In genomic region chr6:141398954-141399353, GRCh38 we compare ENCODE assay signal across 20 cellular contexts.
"Had no signal": no experiment of that assay in that cellular context is flagged by ENCODE, and none has a peak within 500 bp of the region (broad histone marks: within the 10 kb centered on the region; RNA-seq: fewer than 3 reads in every experiment).

No MANE protein-coding gene starts in this region.

- H3K27me3 ChIP-seq: dorsolateral prefrontal cortex, gastrocnemius medialis, right atrium auricular region, tibial nerve, vagina had no signal

- H3K27ac ChIP-seq: dorsolateral prefrontal cortex, gastrocnemius medialis, left ventricle myocardium inferior, prostate gland, right atrium auricular region, tibial nerve, vagina had no signal

- H3K4me3 ChIP-seq: dorsolateral prefrontal cortex, gastrocnemius medialis, left ventricle myocardium inferior, prostate gland, right atrium auricular region, tibial nerve, vagina had no signal

- H3K9me3 ChIP-seq: gastrocnemius medialis, left ventricle myocardium inferior, prostate gland, right atrium auricular region, tibial nerve, vagina had no signal

- ATAC-seq: activated CD8-positive, alpha-beta T cell treated with anti-CD3 and anti-CD28 coated beads, Interleukin-2, amount 10 ng/mL, durations not matched to agents 7 days and 5 days; gastrocnemius medialis had no signal

- H3K36me3 ChIP-seq: gastrocnemius medialis, left ventricle myocardium inferior, prostate gland, right atrium auricular region, tibial nerve, vagina had no signal

- DNase-seq: activated CD4-positive, alpha-beta T cell treated with anti-CD3 and anti-CD28 coated beads, Interleukin-2, amount 10 ng/mL, durations not matched to agents 24 days and 14 days; activated CD4-positive, CD25-positive, alpha-beta regulatory T cell; activated CD8-positive, alpha-beta T cell treated with anti-CD3 and anti-CD28 coated beads, Interleukin-2, amount 10 ng/mL, durations not matched to agents 7 days and 5 days; activated naive CD4-positive, alpha-beta T cell treated with Interleukin-2 at 50 U/mL for 16 hours; activated naive CD8-positive, alpha-beta T cell treated with anti-CD3 and anti-CD28 coated beads, Interleukin-2, amount 10 ng/mL, durations not matched to agents 7 days and 5 days; activated T-cell treated with anti-CD3 and anti-CD28 coated beads, Interleukin-2, amount 50 U/mL, for 24 hours; caudate nucleus; dorsolateral prefrontal cortex; gastrocnemius medialis; head of caudate nucleus; left ventricle myocardium inferior; mammary epithelial cell; midbrain; occipital lobe; stimulated activated CD4-positive, alpha-beta T cell treated with anti-CD3 and anti-CD28 coated beads, Interleukin-2, amount 100 ng/mL, for 48 hours; T1000 had no signal
